ENCODE assay signal across 1 cellular context in the genomic region with DNA sequence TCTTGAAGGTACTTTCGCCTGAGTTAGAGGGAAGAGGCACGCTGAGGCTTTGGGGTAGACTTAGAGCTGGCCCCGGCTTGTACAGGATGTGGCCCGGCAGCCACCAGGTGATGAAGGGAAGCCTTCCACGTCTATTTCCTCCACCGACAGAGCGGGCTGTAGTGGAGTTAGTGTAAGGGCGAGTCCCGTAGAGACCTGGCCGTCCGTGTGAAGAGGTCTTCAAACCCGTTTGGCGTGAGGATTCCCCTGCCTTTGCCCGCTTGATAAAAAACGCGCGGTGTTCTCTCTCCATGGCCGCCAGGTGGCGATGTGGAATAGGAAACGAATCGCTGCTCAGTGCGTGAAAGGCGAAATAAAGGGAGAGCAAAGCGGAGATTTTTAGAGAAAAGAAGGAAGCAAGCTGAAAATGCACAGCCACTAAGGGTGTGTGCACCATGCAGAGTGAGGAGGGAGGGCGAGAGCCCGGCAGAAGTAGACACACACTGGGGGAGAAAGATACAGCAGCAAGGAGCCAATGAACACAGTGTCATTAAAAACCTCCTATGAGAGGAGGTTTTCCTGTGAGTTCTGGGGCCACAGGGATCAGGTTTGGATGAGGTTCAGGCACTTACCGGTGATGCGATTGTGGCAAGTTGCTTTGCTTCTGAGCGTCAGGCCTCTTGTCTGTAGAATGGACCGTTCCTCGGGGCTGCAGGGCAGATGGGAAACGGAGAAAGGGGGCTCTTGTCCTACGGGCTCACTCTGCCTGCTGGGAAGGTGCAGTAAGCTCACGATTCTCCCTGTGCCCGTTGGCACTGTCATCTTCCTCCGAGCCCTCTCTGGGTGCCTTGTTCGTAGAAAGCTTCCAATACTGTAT.
TF ChIP-seq lines count a peak whose summit lies in the region.

No MANE protein-coding gene starts in this region.

TF ChIP-seq in K562, 482 proteins besides CTCF, POLR2A, EP300 and RAD21 (continued from another document and continues in another):
- TF ChIP-seq, protein P1, sequence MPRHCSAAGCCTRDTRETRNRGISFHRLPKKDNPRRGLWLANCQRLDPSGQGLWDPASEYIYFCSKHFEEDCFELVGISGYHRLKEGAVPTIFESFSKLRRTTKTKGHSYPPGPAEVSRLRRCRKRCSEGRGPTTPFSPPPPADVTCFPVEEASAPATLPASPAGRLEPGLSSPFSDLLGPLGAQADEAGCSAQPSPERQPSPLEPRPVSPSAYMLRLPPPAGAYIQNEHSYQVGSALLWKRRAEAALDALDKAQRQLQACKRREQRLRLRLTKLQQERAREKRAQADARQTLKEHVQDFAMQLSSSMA (CRISPR knock-in tag; IDR thresholded peaks at IDR 0.05) = no peak
- TF ChIP-seq BCLAF1 (IDR thresholded peaks at IDR 0.05; ENCODE audit: borderline replicate concordance in 1 of 2, control insufficient read depth in 1 of 2, low read depth in 2 of 2, low read length in 1 of 2) = no peak
- TF ChIP-seq THAP12 (CRISPR knock-in tag; IDR thresholded peaks at IDR 0.05) = no peak
- TF ChIP-seq ZBTB9 (CRISPR knock-in tag; IDR thresholded peaks at IDR 0.05) = no peak
- no peak; the same call in 1 of the 2 replicates for TF ChIP-seq TOE1 (IDR thresholded peaks at IDR 0.05; ENCODE audit: borderline replicate concordance)
- TF ChIP-seq TOE1 (CRISPR knock-in tag; IDR thresholded peaks at IDR 0.05; ENCODE audit: borderline replicate concordance, low read depth) = no peak
- TF ChIP-seq FOXK1 (CRISPR knock-in tag; IDR thresholded peaks at IDR 0.05; ENCODE audit: borderline replicate concordance) = no peak
- TF ChIP-seq THRB (CRISPR knock-in tag; conservative IDR thresholded peaks at IDR 0.05) = no peak
- TF ChIP-seq POLR2H (tag; IDR thresholded peaks at IDR 0.05; ENCODE audit: low read depth) = no peak
- TF ChIP-seq L3MBTL2 (IDR thresholded peaks at IDR 0.05) = peak; percentile 70
- TF ChIP-seq ZBTB17 (CRISPR knock-in tag; IDR thresholded peaks at IDR 0.05) = no peak
- TF ChIP-seq E4F1 (CRISPR knock-in tag; IDR thresholded peaks at IDR 0.05; ENCODE audit: borderline replicate concordance) = no peak
- no peak for TF ChIP-seq LARP7 (IDR thresholded peaks at IDR 0.05)
- no peak for TF ChIP-seq TAL1 (IDR thresholded peaks at IDR 0.05)
- peak; percentile 70; the same call in 1 of the 2 replicates for TF ChIP-seq XRCC5 (IDR thresholded peaks at IDR 0.05; ENCODE audit: low read depth, low read length)
- no peak for TF ChIP-seq KDM5B (IDR thresholded peaks at IDR 0.05; ENCODE audit: insufficient replicate concordance, low read depth, low read length)
- no peak for TF ChIP-seq FOSL1 (tag; conservative IDR thresholded peaks at IDR 0.05)
- TF ChIP-seq ELK3 (CRISPR knock-in tag; IDR thresholded peaks at IDR 0.05) = no peak
- no peak for TF ChIP-seq HMG20A (CRISPR knock-in tag; conservative IDR thresholded peaks at IDR 0.05)
- TF ChIP-seq AFF4 (CRISPR knock-in tag; IDR thresholded peaks at IDR 0.05) = no peak
- TF ChIP-seq, protein P2, sequence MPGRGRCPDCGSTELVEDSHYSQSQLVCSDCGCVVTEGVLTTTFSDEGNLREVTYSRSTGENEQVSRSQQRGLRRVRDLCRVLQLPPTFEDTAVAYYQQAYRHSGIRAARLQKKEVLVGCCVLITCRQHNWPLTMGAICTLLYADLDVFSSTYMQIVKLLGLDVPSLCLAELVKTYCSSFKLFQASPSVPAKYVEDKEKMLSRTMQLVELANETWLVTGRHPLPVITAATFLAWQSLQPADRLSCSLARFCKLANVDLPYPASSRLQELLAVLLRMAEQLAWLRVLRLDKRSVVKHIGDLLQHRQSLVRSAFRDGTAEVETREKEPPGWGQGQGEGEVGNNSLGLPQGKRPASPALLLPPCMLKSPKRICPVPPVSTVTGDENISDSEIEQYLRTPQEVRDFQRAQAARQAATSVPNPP (IDR thresholded peaks at IDR 0.05; ENCODE audit: borderline replicate concordance, insufficient read depth, insufficient read length) = no peak
- TF ChIP-seq TARDBP (IDR thresholded peaks at IDR 0.05) = peak; percentile 71; the same call in 1 of the 2 replicates
- no peak for TF ChIP-seq CHD4 (IDR thresholded peaks at IDR 0.05; ENCODE audit: insufficient read depth, insufficient replicate concordance, low read depth, low read length, poor library complexity, severe bottlenecking)
- TF ChIP-seq BDP1 (IDR thresholded peaks at IDR 0.05; ENCODE audit: insufficient read depth, insufficient read length) = no peak
- TF ChIP-seq, protein P3, sequence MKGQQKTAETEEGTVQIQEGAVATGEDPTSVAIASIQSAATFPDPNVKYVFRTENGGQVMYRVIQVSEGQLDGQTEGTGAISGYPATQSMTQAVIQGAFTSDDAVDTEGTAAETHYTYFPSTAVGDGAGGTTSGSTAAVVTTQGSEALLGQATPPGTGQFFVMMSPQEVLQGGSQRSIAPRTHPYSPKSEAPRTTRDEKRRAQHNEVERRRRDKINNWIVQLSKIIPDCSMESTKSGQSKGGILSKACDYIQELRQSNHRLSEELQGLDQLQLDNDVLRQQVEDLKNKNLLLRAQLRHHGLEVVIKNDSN (CRISPR knock-in tag; IDR thresholded peaks at IDR 0.05) = no peak
- TF ChIP-seq, protein P4, sequence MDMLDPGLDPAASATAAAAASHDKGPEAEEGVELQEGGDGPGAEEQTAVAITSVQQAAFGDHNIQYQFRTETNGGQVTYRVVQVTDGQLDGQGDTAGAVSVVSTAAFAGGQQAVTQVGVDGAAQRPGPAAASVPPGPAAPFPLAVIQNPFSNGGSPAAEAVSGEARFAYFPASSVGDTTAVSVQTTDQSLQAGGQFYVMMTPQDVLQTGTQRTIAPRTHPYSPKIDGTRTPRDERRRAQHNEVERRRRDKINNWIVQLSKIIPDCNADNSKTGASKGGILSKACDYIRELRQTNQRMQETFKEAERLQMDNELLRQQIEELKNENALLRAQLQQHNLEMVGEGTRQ (CRISPR knock-in tag; IDR thresholded peaks at IDR 0.05) = no peak
- TF ChIP-seq PHB2 (IDR thresholded peaks at IDR 0.05; ENCODE audit: low read depth) = no peak
- no peak for TF ChIP-seq ZBTB33 (CRISPR knock-in tag; IDR thresholded peaks at IDR 0.05)
